In genomic region chr2:224837558-224837957, GRCh38 we compare ENCODE assay signal across 14 cellular contexts.
A peak's percentile ranks its signal among the peaks of the same experiment; 100 is the strongest.
DNase-seq lines count a peak whose midpoint lies in the region; ATAC-seq and TF ChIP-seq lines count a peak whose summit lies in the region.
"Had no signal": no experiment of that assay in that cellular context is flagged by ENCODE, and none has a peak within 500 bp of the region (broad histone marks: within the 10 kb centered on the region; RNA-seq: fewer than 3 reads in every experiment).

No MANE protein-coding gene starts in this region.

- peak; percentile 83 for DNase-seq in Daoy (ENCODE audit: low read depth)
- DNase-seq in IMR-90 = peak; percentile 95
- peak; percentile 87 for DNase-seq in choroid plexus epithelial cell (ENCODE audit: low read depth)
- DNase-seq in naive thymus-derived CD4-positive, alpha-beta T cell = no peak
- DNase-seq in NCI-H2227 (lab: John Stamatoyannopoulos, UW; ENCODE audit: unreplicated experiment) = no peak
- DNase-seq in effector memory CD8-positive, alpha-beta T cell = no peak
- DNase-seq: activated CD8-positive, alpha-beta T cell treated with anti-CD3 and anti-CD28 coated beads, Interleukin-2, amount 10 ng/mL, durations not matched to agents 7 days and 5 days; glutamatergic neuron; Kasumi-1; mucosa of descending colon; NCI-H524; stomach; T-cell had no signal

- no peak overlapping the region for H3K56ac ChIP-seq in IMR-90 (ENCODE audit: extremely low read depth, insufficient read depth, low read length)

- in situ Hi-C loops in IMR-90 (cut with MboI; ENCODE audit: low sequenced_read_pairs) = no loop called here

- peaks cover 4% of the 10 kb centered on the region; the same call in 1 of the 2 replicates for H3K4me1 ChIP-seq in IMR-90 (ENCODE audit: control insufficient read depth, insufficient read depth, low read length)
- H3K4me1 ChIP-seq in naive thymus-derived CD4-positive, alpha-beta T cell (ENCODE audit: control insufficient read depth in 2 of 2, insufficient read depth in 2 of 2, low read length in 2 of 2) = no peaks in the 10 kb centered on the region
- H3K4me1 ChIP-seq: stomach had no signal

- peaks cover 0 to 8% (median 3%) of the 10 kb centered on the region in 11 donors for H3K9me3 Mint-ChIP-seq in naive thymus-derived CD4-positive, alpha-beta T cell
- H3K9me3 Mint-ChIP-seq in effector memory CD8-positive, alpha-beta T cell = peaks cover 0 to 9% of the 10 kb centered on the region in 2 donors

- H3K79me1 ChIP-seq in IMR-90 (ENCODE audit: low read depth in 1 of 2, low read length in 2 of 2) = peaks cover 0 to 4% of the 10 kb centered on the region in 2 experiments; a peak in 2 of 4 replicates

- peaks cover 2% of the 10 kb centered on the region; the same call in 1 of the 2 replicates for H3K36me3 ChIP-seq in IMR-90 (ENCODE audit: control insufficient read depth, insufficient read depth, low read length)
- peaks cover 42 to 90% (median 53%) of the 10 kb centered on the region in 3 experiments for H3K36me3 ChIP-seq in naive thymus-derived CD4-positive, alpha-beta T cell (ENCODE audit: control insufficient read depth in 2 of 3, insufficient read depth in 3 of 3, low read length in 3 of 3)

- peak overlapping the region; percentile 82; the same call in 1 of the 2 replicates for H2BK120ac ChIP-seq in IMR-90 (ENCODE audit: low read depth, low read length)

- H2BK20ac ChIP-seq in IMR-90 (ENCODE audit: low read depth, low read length) = peak overlapping the region; percentile 22; the same call in 1 of the 2 replicates

- no peak overlapping the region; the same call in 1 of the 2 replicates for H4K5ac ChIP-seq in IMR-90 (ENCODE audit: low read depth, low read length)

- no peak overlapping the region for H2AK5ac ChIP-seq in IMR-90 (ENCODE audit: low read depth, low read length)

- no peak overlapping the region for H3K27ac ChIP-seq in IMR-90 (ENCODE audit: insufficient read depth, low read length)
- H3K27ac ChIP-seq in naive thymus-derived CD4-positive, alpha-beta T cell (ENCODE audit: low read depth, low read length) = no peak overlapping the region
- H3K27ac ChIP-seq: stomach had no signal

- peak; percentile 89 for ATAC-seq in IMR-90 (ENCODE audit: low read depth)
- no peak for ATAC-seq in naive thymus-derived CD4-positive, alpha-beta T cell
- ATAC-seq in HG03432 (IDR thresholded peaks at IDR 0.05; ENCODE audit: unreplicated experiment) = no peak
- no peak for ATAC-seq in effector memory CD8-positive, alpha-beta T cell (replicated peaks)
- ATAC-seq: activated CD8-positive, alpha-beta T cell treated with anti-CD3 and anti-CD28 coated beads, Interleukin-2, amount 10 ng/mL, durations not matched to agents 7 days and 5 days; mucosa of descending colon; T-cell had no signal

- peaks cover 3% of the 10 kb centered on the region; the same call in 1 of the 2 replicates for H3K9me3 ChIP-seq in IMR-90 (ENCODE audit: control insufficient read depth, insufficient read depth, low read length)
- no peaks in the 10 kb centered on the region for H3K9me3 ChIP-seq in naive thymus-derived CD4-positive, alpha-beta T cell (ENCODE audit: control insufficient read depth in 2 of 3, low read length in 3 of 3)
- H3K9me3 ChIP-seq: mucosa of descending colon, stomach had no signal

- H3K4me3 Mint-ChIP-seq in naive thymus-derived CD4-positive, alpha-beta T cell = no peak overlapping the region
- H3K4me3 Mint-ChIP-seq in effector memory CD8-positive, alpha-beta T cell = no peak overlapping the region
- H3K4me3 Mint-ChIP-seq: activated CD8-positive, alpha-beta T cell treated with anti-CD3 and anti-CD28 coated beads, Interleukin-2, amount 10 ng/mL, durations not matched to agents 7 days and 5 days; T-cell had no signal

- H3K18ac ChIP-seq in IMR-90 (ENCODE audit: low read depth, low read length) = peak overlapping the region; percentile 27; the same call in 1 of the 2 replicates

- no CpG with 5 or more reads among the region's 3 CpGs for WGBS in IMR-90 (ENCODE audit: extremely low coverage in 2 of 2, insufficient read length in 1 of 2), 2 experiments

- H2AFZ ChIP-seq in IMR-90 (replicated peaks; ENCODE audit: low read length, poor library complexity) = peak overlapping the region; percentile 23

- peak overlapping the region; percentile 40; the same call in 1 of the 2 replicates for H3K4me2 ChIP-seq in IMR-90 (ENCODE audit: low read depth, low read length)

- no peak for TF ChIP-seq POLR2A in IMR-90 (IDR thresholded peaks at IDR 0.05; ENCODE audit: low read depth, low read length)

- peaks cover 0 to 13% (median 4%) of the 10 kb centered on the region in 7 donors for H3K4me1 Mint-ChIP-seq in naive thymus-derived CD4-positive, alpha-beta T cell
- peaks cover 0 to 1% of the 10 kb centered on the region in 2 donors for H3K4me1 Mint-ChIP-seq in effector memory CD8-positive, alpha-beta T cell (ENCODE audit: low read depth in 2 of 2)
- H3K4me1 Mint-ChIP-seq: T-cell had no signal

- POLR2A ChIA-PET in IMR-90 (lab: Charles Lee; ENCODE audit: unreplicated experiment) = no interaction called here
- POLR2A ChIA-PET in naive thymus-derived CD4-positive, alpha-beta T cell (lab: Charles Lee) = interaction anchor here (1.1 kb wide), 1 partner anchor 35 kb away, joined by 3 read pairs; no protein-coding TSS in a partner anchor

- H2AK9ac ChIP-seq in IMR-90 (replicated peaks; ENCODE audit: low read depth, low read length, poor library complexity) = no peak overlapping the region

- peaks cover 52 to 77% (median 62%) of the 10 kb centered on the region in 5 donors for H3K36me3 Mint-ChIP-seq in naive thymus-derived CD4-positive, alpha-beta T cell
- peaks cover 93% of the 10 kb centered on the region for H3K36me3 Mint-ChIP-seq in effector memory CD8-positive, alpha-beta T cell (ENCODE audit: insufficient read depth)

- H2BK15ac ChIP-seq in IMR-90 (ENCODE audit: low read depth, low read length) = no peak overlapping the region; the same call in 2 of the 3 replicates

- no peak overlapping the region for H4K91ac ChIP-seq in IMR-90 (ENCODE audit: insufficient read depth, low read depth, low read length)

- H3K27me3 ChIP-seq in IMR-90 (ENCODE audit: control insufficient read depth, insufficient read depth, low read length) = no peaks in the 10 kb centered on the region
- H3K27me3 ChIP-seq in naive thymus-derived CD4-positive, alpha-beta T cell (ENCODE audit: control insufficient read depth in 2 of 2, insufficient read depth in 2 of 2, low read length in 2 of 2) = no peaks in the 10 kb centered on the region
- H3K27me3 ChIP-seq: stomach had no signal

- intact Hi-C loops in IMR-90 (cut with micrococcal nuclease) = loop anchor here (2.0 kb wide), 1 partner anchor 17 kb away; no protein-coding TSS in a partner anchor
- intact Hi-C loops in naive thymus-derived CD4-positive, alpha-beta T cell (cut with micrococcal nuclease) = loop anchor here in 1 of 2 donors (5.0 kb wide), 1 partner anchor 35 kb away; no protein-coding TSS in a partner anchor

- peak; percentile 22 for TF ChIP-seq CTCF in IMR-90 (conservative IDR thresholded peaks at IDR 0.05; ENCODE audit: low read depth, low read length)
- TF ChIP-seq CTCF in choroid plexus epithelial cell (conservative IDR thresholded peaks at IDR 0.05; ENCODE audit: low read depth, low read length) = no peak

- no TSS peak for BruUV-seq in IMR-90 (replicated peaks; lab: Mats Ljungman, UMichigan)

- H4K8ac ChIP-seq in IMR-90 (ENCODE audit: low read depth in 2 of 2, low read length in 2 of 2) = peak overlapping the region in 1 of 2 experiments; percentile 73; a peak in 1 of 4 replicates

- no peak overlapping the region for H3K14ac ChIP-seq in IMR-90 (replicated peaks; ENCODE audit: low read depth, low read length)

- H3K27ac Mint-ChIP-seq in naive thymus-derived CD4-positive, alpha-beta T cell = peak overlapping the region in 5 of 9 donors; percentile 45 to 61 (median 51)
- peak overlapping the region in 1 of 2 donors; percentile 81 for H3K27ac Mint-ChIP-seq in effector memory CD8-positive, alpha-beta T cell
- H3K27ac Mint-ChIP-seq: activated CD8-positive, alpha-beta T cell treated with anti-CD3 and anti-CD28 coated beads, Interleukin-2, amount 10 ng/mL, durations not matched to agents 7 days and 5 days had no signal

- H3K9me1 ChIP-seq in IMR-90 (ENCODE audit: insufficient read depth, low read length) = peaks cover 2% of the 10 kb centered on the region

- dilution Hi-C loops in IMR-90 (cut with HindIII; ENCODE audit: low sequenced_read_pairs, unreplicated experiment) = no loop called here

- no peak overlapping the region for H3K9ac ChIP-seq in IMR-90 (ENCODE audit: low read depth, low read length)

- no peak overlapping the region for H3K4me3 ChIP-seq in IMR-90 (ENCODE audit: insufficient read depth, low read depth, low read length)
- H3K4me3 ChIP-seq in choroid plexus epithelial cell (ENCODE audit: low read depth, low read length) = no peak overlapping the region
- H3K4me3 ChIP-seq in naive thymus-derived CD4-positive, alpha-beta T cell (ENCODE audit: low read length) = no peak overlapping the region
- H3K4me3 ChIP-seq: mucosa of descending colon, stomach had no signal

- peak overlapping the region; percentile 30; the same call in 1 of the 2 replicates for H3K4ac ChIP-seq in IMR-90 (ENCODE audit: low read depth, low read length)

- H3K27me3 Mint-ChIP-seq in naive thymus-derived CD4-positive, alpha-beta T cell = no peaks in the 10 kb centered on the region
- H3K27me3 Mint-ChIP-seq in effector memory CD8-positive, alpha-beta T cell = no peaks in the 10 kb centered on the region
- H3K27me3 Mint-ChIP-seq: T-cell had no signal

- CTCF ChIA-PET in IMR-90 (lab: Yijun Ruan, JAX) = interaction anchor here (0.7 to 1.0 kb wide), 2 partner anchors 165 to 278 kb away, joined by 3 to 4 read pairs; no protein-coding TSS in a partner anchor
- CTCF ChIA-PET in naive thymus-derived CD4-positive, alpha-beta T cell (lab: Charles Lee) = no interaction called here

- no peak overlapping the region for H3K23ac ChIP-seq in IMR-90 (ENCODE audit: low read depth, low read length)

- peak; percentile 42; the same call in 1 of the 2 replicates for TF ChIP-seq RAD21 in IMR-90 (IDR thresholded peaks at IDR 0.05; ENCODE audit: low read length)

- H4K20me1 ChIP-seq in IMR-90 (ENCODE audit: insufficient read depth, low read length) = no peaks in the 10 kb centered on the region

- peak overlapping the region; percentile 97 for H2BK5ac ChIP-seq in IMR-90 (ENCODE audit: low read depth, low read length, poor library complexity, severe bottlenecking)

TF ChIP-seq in IMR-90, 13 proteins besides CTCF, POLR2A, EP300 and RAD21 (continues in another document):
- peak; percentile 39; the same call in 1 of the 2 replicates for TF ChIP-seq FOS (IDR thresholded peaks at IDR 0.05; ENCODE audit: low read depth, low read length)
- TF ChIP-seq BHLHE40 (IDR thresholded peaks at IDR 0.05; ENCODE audit: low read depth, low read length) = 0 out of 2 replicates have a peak, but pooled peaks have one; percentile 11

Comparison
In these comparisons a context has a peak if more than half of its experiments do, and no peak if none do; other contexts are left out.
1. DNase-seq: peak in Daoy (single experiment), IMR-90 (single experiment) and choroid plexus epithelial cell (single experiment); none in naive thymus-derived CD4-positive, alpha-beta T cell (0 of 9), NCI-H2227 (single experiment) and effector memory CD8-positive, alpha-beta T cell (0 of 3).